In the genomic region with DNA sequence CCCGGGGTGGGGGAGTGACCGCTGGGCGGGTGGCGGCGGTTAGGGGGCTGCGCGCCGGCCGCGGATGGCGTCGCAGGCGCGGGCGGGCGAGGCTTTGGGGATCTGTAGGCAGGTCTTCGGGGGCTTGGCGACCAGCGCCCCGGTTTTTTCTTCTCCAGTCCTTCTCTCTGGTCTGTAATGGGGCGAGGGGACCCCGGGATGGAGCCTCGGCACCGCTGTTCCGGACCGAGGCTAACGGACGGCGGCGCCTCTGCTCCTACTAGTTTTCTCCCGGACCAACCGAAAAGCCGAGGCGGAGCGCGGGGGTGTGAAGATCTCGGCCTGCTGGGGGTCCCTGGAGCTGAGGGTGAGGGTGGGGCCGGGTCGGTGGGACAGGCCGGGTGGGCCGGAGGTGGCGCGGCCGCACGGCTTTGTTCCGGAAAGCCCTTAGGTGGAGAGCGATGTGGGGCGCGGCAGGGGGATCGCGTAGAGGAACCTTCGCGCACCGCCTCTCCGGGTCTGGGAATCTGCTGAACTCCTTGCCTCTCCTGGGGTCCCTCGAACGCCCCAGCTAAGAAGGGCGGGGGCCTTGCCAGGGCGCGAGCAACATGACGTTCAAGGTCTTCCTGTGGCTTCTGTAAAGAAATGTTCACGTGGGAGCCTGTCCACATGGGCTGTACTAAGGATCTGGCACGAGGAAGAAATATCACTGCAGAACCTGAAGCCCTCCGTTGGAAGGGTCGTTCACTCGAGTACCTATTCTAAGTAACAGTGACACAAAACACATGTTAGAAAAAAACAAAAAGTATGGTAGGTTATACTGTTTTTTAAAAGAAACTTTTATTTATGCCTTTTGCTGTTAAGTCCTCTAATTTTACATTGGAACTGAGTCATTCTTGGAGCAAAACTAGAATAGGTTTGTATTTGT, we compare ENCODE assay signal across 8 cellular contexts. TPM values are rescaled to one million over a fixed set of nuclear protein-coding genes. Genes with fewer than 3 reads are reported as not detected.
A peak's percentile ranks its signal among the peaks of the same experiment; 100 is the strongest.
DNase-seq lines count a peak whose midpoint lies in the region; ATAC-seq and TF ChIP-seq lines count a peak whose summit lies in the region.

No MANE protein-coding gene starts in this region.

- H3K9me3 ChIP-seq in OCI-LY7 (ENCODE audit: low read length), result no peaks in the 10 kb centered on the region

- H3K27me3 ChIP-seq in BJ (ENCODE audit: control insufficient read depth, insufficient read depth, low read length), result no peaks in the 10 kb centered on the region

- peak overlapping the region; percentile 88 for H3K4me2 ChIP-seq in OCI-LY7 (ENCODE audit: low read length)

- H3K36me3 ChIP-seq in BJ (ENCODE audit: control insufficient read depth, insufficient read depth, low read length) (no peaks in the 10 kb centered on the region), OCI-LY7 (ENCODE audit: insufficient read depth, low read length) (no peaks in the 10 kb centered on the region)

- no TSS peak for BruUV-seq in OCI-LY7 (replicated peaks; lab: Mats Ljungman, UMichigan)

- H3K27ac ChIP-seq in OCI-LY7 (ENCODE audit: low read depth, low read length, poor library complexity, severe bottlenecking), result peak overlapping the region; percentile 66

- POLR2A ChIA-PET in BJ (lab: Charles Lee) (no interaction called here), OCI-LY7 (lab: Charles Lee) (interaction anchor here (0.6 to 1.8 kb wide), 4 partner anchors 11 to 158 kb away, joined by 3 to 22 read pairs (median 4); no protein-coding TSS in a partner anchor)

- ATAC-seq in GM19324 (IDR thresholded peaks at IDR 0.05; ENCODE audit: low FRiP score, unreplicated experiment) (peak; percentile 32), HG03457 (IDR thresholded peaks at IDR 0.05; ENCODE audit: unreplicated experiment) (peak; percentile 13), esophagus mucosa (peak; percentile 19)

- TF ChIP-seq CTCF in BJ (IDR thresholded peaks at IDR 0.05; ENCODE audit: insufficient read depth, low read depth, low read length), result no peak
- peak; percentile 25; the same call in 1 of the 2 replicates for TF ChIP-seq CTCF in OCI-LY7 (conservative IDR thresholded peaks at IDR 0.05; ENCODE audit: low read length)

- peaks cover 24% of the 10 kb centered on the region for H3K4me1 ChIP-seq in OCI-LY7 (ENCODE audit: insufficient read depth, low read length, poor library complexity, severe bottlenecking)

- no peaks in the 10 kb centered on the region for H3K9me2 ChIP-seq in OCI-LY7 (ENCODE audit: insufficient read depth, low read length)

- peak overlapping the region; percentile 79 for H3K4me3 ChIP-seq in BJ (ENCODE audit: low read depth, low read length)
- peak overlapping the region; percentile 93 for H3K4me3 ChIP-seq in OCI-LY7 (ENCODE audit: low read depth, low read length, poor library complexity, severe bottlenecking)

- CTCF ChIA-PET in BJ (lab: Yijun Ruan, JAX), result no interaction called here
- CTCF ChIA-PET in OCI-LY7 (lab: Charles Lee; ENCODE audit: unreplicated experiment), result interaction anchor here (0.7 kb wide), 1 partner anchor 93 kb away, joined by 3 read pairs; no protein-coding TSS in a partner anchor

- no peaks in the 10 kb centered on the region for H4K20me1 ChIP-seq in OCI-LY7 (ENCODE audit: insufficient read depth, low read length)

- intact Hi-C loops in OCI-LY7 (cut with micrococcal nuclease; ENCODE audit: unreplicated experiment), result loop anchor here (1.0 to 10.0 kb wide), 6 partner anchors 125 to 1777 kb away; a partner anchor contains a TSS

- H2AFZ ChIP-seq in OCI-LY7 (ENCODE audit: low read length), result peak overlapping the region; percentile 58

- peak; percentile 25 for DNase-seq in BJ (ENCODE audit: low read depth)
- peak; percentile 87 for DNase-seq in OCI-LY7 (ENCODE audit: low spot score)
- peak; percentile 58 for DNase-seq in activated T-cell treated with anti-CD3 and anti-CD28 coated beads for 48 hours (ENCODE audit: low read depth)
- peak; percentile 81 for DNase-seq in myocyte (ENCODE audit: low read depth)
- peak; percentile 41 for DNase-seq in stimulated activated CD8-positive, alpha-beta memory T cell treated with anti-CD3 and anti-CD28 coated beads, Interleukin-7, amount 100 ng/mL, for 24 hours (ENCODE audit: low read depth)

- peaks cover 46% of the 10 kb centered on the region for H3K79me2 ChIP-seq in OCI-LY7 (ENCODE audit: insufficient read depth, low read depth, low read length)

RNA-seq across cellular contexts. Expression of a gene that starts 0.9 kb away (rescaled TPM):
- polyA plus RNA-seq in BJ (2011; rRNA removed), result 13.7 and 25.7 TPM in 2 replicates
- polyA minus RNA-seq in BJ (2011; rRNA and poly(A)+ RNA removed), result 26.8 and 29.7 TPM in 2 replicates
- 14.7 and 19.6 TPM in 2 replicates for total RNA-seq in OCI-LY7 (2014; rRNA removed; shearing (Covaris generic))
- total RNA-seq in OCI-LY7 (2022), result 31.9 and 34.1 TPM in 2 replicates
- total RNA-seq in esophagus mucosa, result 6.1 TPM
- 28.9 and 37.2 TPM in 2 replicates for total RNA-seq in myocyte
- polyA plus RNA-seq in myocyte (2012), result 13.1 TPM

Comparison
In these comparisons a context has a peak if more than half of its experiments do, and no peak if none do; other contexts are left out.
1. Peak in every context shown above with its lines: DNase-seq, ATAC-seq, H3K4me3 ChIP-seq and H3K27ac ChIP-seq.
2. DNase-seq: peak in every context shown above with its lines; median percentile 87 in OCI-LY7; 81 in myocyte; 58 in activated T-cell treated with anti-CD3 and anti-CD28 coated beads for 48 hours; 41 in stimulated activated CD8-positive, alpha-beta memory T cell treated with anti-CD3 and anti-CD28 coated beads, Interleukin-7, amount 100 ng/mL, for 24 hours; 25 in BJ.